Comparison of ENCODE assay signal across 25 cellular contexts in the genomic region with DNA sequence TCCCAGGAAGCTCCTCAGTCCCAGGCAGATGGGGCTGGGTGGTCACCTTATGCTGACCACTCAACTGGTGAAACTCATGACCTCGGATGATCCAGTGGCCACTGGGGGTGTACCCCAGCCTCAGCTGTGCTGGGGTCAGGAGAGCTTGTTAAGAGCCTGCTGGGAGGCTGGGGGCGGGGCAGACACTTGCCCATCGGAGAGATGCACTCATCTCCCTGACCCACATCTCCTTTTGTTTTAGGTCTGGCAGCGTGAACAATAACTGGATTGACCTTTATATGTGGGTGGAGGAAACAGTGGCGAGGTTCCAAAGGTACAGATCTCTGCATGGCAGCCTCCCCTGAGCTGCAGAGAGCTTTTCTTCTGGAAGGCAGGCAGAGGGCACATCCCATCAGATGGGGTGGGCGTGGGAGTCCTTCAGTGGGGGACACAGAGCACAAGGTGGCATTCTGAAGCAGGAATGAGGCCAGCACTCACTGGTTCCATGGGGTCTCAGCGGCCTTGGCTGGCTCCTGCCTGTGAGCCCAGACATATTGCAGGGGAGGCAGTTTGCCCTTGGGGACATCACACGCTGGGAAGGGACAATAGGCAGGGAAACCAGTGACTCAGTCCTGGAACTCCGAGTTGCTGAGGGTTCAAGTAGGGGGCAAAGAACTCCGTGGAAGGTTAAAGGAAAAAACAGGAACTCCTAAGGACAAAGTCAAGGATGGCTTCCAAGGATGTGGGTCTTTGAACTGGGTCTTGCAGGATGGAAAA. TPM values are rescaled to one million over a fixed set of nuclear protein-coding genes. Genes with fewer than 3 reads are reported as not detected.
A peak's percentile ranks its signal among the peaks of the same experiment; 100 is the strongest.
DNase-seq lines count a peak whose midpoint lies in the region; ATAC-seq and TF ChIP-seq lines count a peak whose summit lies in the region.
"Had no signal": no experiment of that assay in that cellular context is flagged by ENCODE, and none has a peak within 500 bp of the region (broad histone marks: within the 10 kb centered on the region; RNA-seq: fewer than 3 reads in every experiment).

No MANE protein-coding gene starts in this region.

- no peaks in the 10 kb centered on the region for H3K27me3 Mint-ChIP-seq in activated naive CD8-positive, alpha-beta T cell treated with anti-CD3 and anti-CD28 coated beads, Interleukin-2, amount 50 U/mL, for 24 hours
- H3K27me3 Mint-ChIP-seq in activated naive CD8-positive, alpha-beta T cell treated with anti-CD3 and anti-CD28 coated beads for 36 hours: no peaks in the 10 kb centered on the region
- H3K27me3 Mint-ChIP-seq: CD4-positive, alpha-beta T cell had no signal

- TF ChIP-seq CTCF in spleen (IDR thresholded peaks at IDR 0.05 in 8 of 11, conservative IDR thresholded peaks at IDR 0.05 in 3 of 11): no peak

- WGBS in spleen, 5 donors: 45 to 70% (median 60%) methylated on average over 10 of the region's 10 CpGs

- no peak overlapping the region for H3K4me3 Mint-ChIP-seq in activated naive CD8-positive, alpha-beta T cell treated with anti-CD3 and anti-CD28 coated beads, Interleukin-2, amount 50 U/mL, for 24 hours
- no peak overlapping the region for H3K4me3 Mint-ChIP-seq in activated naive CD8-positive, alpha-beta T cell treated with anti-CD3 and anti-CD28 coated beads for 36 hours
- H3K4me3 Mint-ChIP-seq: activated T-helper 1 cell treated with anti-CD3 and anti-CD28 coated beads, Interleukin-12 subunit alpha, Interleukin-12 subunit beta, Interleukin-2, Interleukin-4 antibody, amounts not matched to agents 30 ng/mL and 10 ng/mL and 1 ng/mL, durations not matched to agents 14 hours and 24 hours and 36 hours; CD4-positive, alpha-beta T cell; stimulated activated naive B cell treated with anti-CD40 and anti-IgM and Interleukin-4, amounts not matched to agents 10 μg/mL and 1 μg/mL and 100 μg/mL, for 72 hours had no signal

- ATAC-seq in activated naive CD8-positive, alpha-beta T cell treated with anti-CD3 and anti-CD28 coated beads, Interleukin-2, amount 50 U/mL, for 24 hours: peak; percentile 13
- ATAC-seq in left colon: peak; percentile 86
- ATAC-seq in GM18511 (IDR thresholded peaks at IDR 0.05; ENCODE audit: unreplicated experiment): no peak
- ATAC-seq: stimulated activated naive B cell treated with anti-CD40 and anti-IgM and Interleukin-4, amounts not matched to agents 10 μg/mL and 1 μg/mL and 100 μg/mL, for 72 hours had no signal

- H3K27ac ChIP-seq in spleen: peak overlapping the region in 3 of 8 donors; percentile 15 to 54 (median 26)
- H3K27ac ChIP-seq: KMS-11, right atrium auricular region, thyroid gland had no signal

- no peak overlapping the region for H3K27ac Mint-ChIP-seq in activated naive CD8-positive, alpha-beta T cell treated with anti-CD3 and anti-CD28 coated beads, Interleukin-2, amount 50 U/mL, for 24 hours
- H3K27ac Mint-ChIP-seq in activated naive CD8-positive, alpha-beta T cell treated with anti-CD3 and anti-CD28 coated beads for 36 hours: no peak overlapping the region
- H3K27ac Mint-ChIP-seq: activated T-helper 1 cell treated with anti-CD3 and anti-CD28 coated beads, Interleukin-12 subunit alpha, Interleukin-12 subunit beta, Interleukin-2, Interleukin-4 antibody, amounts not matched to agents 30 ng/mL and 10 ng/mL and 1 ng/mL, durations not matched to agents 14 hours and 24 hours and 36 hours; CD4-positive, alpha-beta T cell; stimulated activated naive B cell treated with anti-CD40 and anti-IgM and Interleukin-4, amounts not matched to agents 10 μg/mL and 1 μg/mL and 100 μg/mL, for 72 hours had no signal

- no peaks in the 10 kb centered on the region for H3K36me3 Mint-ChIP-seq in activated naive CD8-positive, alpha-beta T cell treated with anti-CD3 and anti-CD28 coated beads, Interleukin-2, amount 50 U/mL, for 24 hours (ENCODE audit: low read depth)
- no peaks in the 10 kb centered on the region for H3K36me3 Mint-ChIP-seq in activated naive CD8-positive, alpha-beta T cell treated with anti-CD3 and anti-CD28 coated beads for 36 hours
- H3K36me3 Mint-ChIP-seq: stimulated activated naive B cell treated with anti-CD40 and anti-IgM and Interleukin-4, amounts not matched to agents 10 μg/mL and 1 μg/mL and 100 μg/mL, for 72 hours had no signal

- intact Hi-C loops in left colon (cut with DNase I, micrococcal nuclease): no loop called here
- intact Hi-C loops in spleen (cut with DNase I; ENCODE audit: low total_unique reads): no loop called here

- no peaks in the 10 kb centered on the region for H3K27me3 ChIP-seq in NT2/D1 (ENCODE audit: insufficient read depth, insufficient read length)
- no peaks in the 10 kb centered on the region for H3K27me3 ChIP-seq in spleen (replicated peaks in 1 of 7)
- no peaks in the 10 kb centered on the region for H3K27me3 ChIP-seq in H7 (ENCODE audit: control insufficient read depth, insufficient read depth, low read length)
- H3K27me3 ChIP-seq: right atrium auricular region, thyroid gland had no signal

- H3K4me1 Mint-ChIP-seq in activated naive CD8-positive, alpha-beta T cell treated with anti-CD3 and anti-CD28 coated beads, Interleukin-2, amount 50 U/mL, for 24 hours: no peaks in the 10 kb centered on the region
- H3K4me1 Mint-ChIP-seq in activated naive CD8-positive, alpha-beta T cell treated with anti-CD3 and anti-CD28 coated beads for 36 hours: no peaks in the 10 kb centered on the region
- H3K4me1 Mint-ChIP-seq: stimulated activated naive B cell treated with anti-CD40 and anti-IgM and Interleukin-4, amounts not matched to agents 10 μg/mL and 1 μg/mL and 100 μg/mL, for 72 hours had no signal

- TF ChIP-seq POLR2A in spleen (IDR thresholded peaks at IDR 0.05): no peak

- H3K9me3 Mint-ChIP-seq in activated naive CD8-positive, alpha-beta T cell treated with anti-CD3 and anti-CD28 coated beads, Interleukin-2, amount 50 U/mL, for 24 hours: no peaks in the 10 kb centered on the region
- H3K9me3 Mint-ChIP-seq in activated naive CD8-positive, alpha-beta T cell treated with anti-CD3 and anti-CD28 coated beads for 36 hours: no peaks in the 10 kb centered on the region
- H3K9me3 Mint-ChIP-seq: activated T-helper 1 cell treated with anti-CD3 and anti-CD28 coated beads, Interleukin-12 subunit alpha, Interleukin-12 subunit beta, Interleukin-2, Interleukin-4 antibody, amounts not matched to agents 30 ng/mL and 10 ng/mL and 1 ng/mL, durations not matched to agents 14 hours and 24 hours and 36 hours; CD4-positive, alpha-beta T cell; stimulated activated naive B cell treated with anti-CD40 and anti-IgM and Interleukin-4, amounts not matched to agents 10 μg/mL and 1 μg/mL and 100 μg/mL, for 72 hours had no signal

- DNase-seq in activated naive CD8-positive, alpha-beta T cell treated with anti-CD3 and anti-CD28 coated beads, Interleukin-2, amount 50 U/mL, for 24 hours: no peak
- DNase-seq in activated naive CD8-positive, alpha-beta T cell treated with anti-CD3 and anti-CD28 coated beads for 36 hours: no peak
- no peak for DNase-seq in NT2/D1 (ENCODE audit: low read depth, low spot score)
- DNase-seq in left colon: peak in 1 of 2 donors; percentile 33
- DNase-seq in spleen: peak; percentile 70
- no peak for DNase-seq in NCI-H1417 treated with DMSO at 0.1 percent for 48 hours (lab: John Stamatoyannopoulos, UW)
- no peak for DNase-seq in H7
- DNase-seq: activated CD4-positive, alpha-beta T cell treated with anti-CD3 and anti-CD28 coated beads, Interleukin-2, amount 50 U/mL, for 48 hours; DMS53; NCI-H1092 treated with DMSO at 0.1 percent for 48 hours; NCI-H2107; NCI-H510A treated with DMSO at 0.1 percent for 48 hours; SHP77 treated with DMSO at 0.1 percent for 48 hours; stimulated activated naive B cell treated with anti-CD40 and anti-IgM and Interleukin-4, amounts not matched to agents 10 μg/mL and 1 μg/mL and 100 μg/mL, for 72 hours; thyroid gland had no signal

- no peaks in the 10 kb centered on the region for H3K9me3 ChIP-seq in NT2/D1 (ENCODE audit: insufficient read depth, low read length)
- no peaks in the 10 kb centered on the region for H3K9me3 ChIP-seq in spleen
- H3K9me3 ChIP-seq: right atrium auricular region, thyroid gland had no signal

- peak overlapping the region; percentile 47 for H3K9ac ChIP-seq in NT2/D1 (ENCODE audit: insufficient read length, low read depth)
- H3K9ac ChIP-seq: KMS-11 had no signal

- no peak overlapping the region for H3K4me3 ChIP-seq in NT2/D1 (ENCODE audit: insufficient read length, low read depth)
- no peak overlapping the region for H3K4me3 ChIP-seq in spleen
- no peak overlapping the region for H3K4me3 ChIP-seq in H7 (ENCODE audit: insufficient read depth, low read depth, low read length)
- H3K4me3 ChIP-seq: right atrium auricular region, thyroid gland had no signal

- H3K36me3 ChIP-seq in NT2/D1 (ENCODE audit: insufficient read depth, insufficient read length, low read length) (no peaks in the 10 kb centered on the region), spleen (no peaks in the 10 kb centered on the region), H7 (replicated peaks; ENCODE audit: control insufficient read depth, insufficient read depth, low read length) (no peaks in the 10 kb centered on the region)
- H3K36me3 ChIP-seq: right atrium auricular region, thyroid gland had no signal

- H3K4me1 ChIP-seq in NT2/D1 (ENCODE audit: insufficient read depth, insufficient read length) (peaks cover 18% of the 10 kb centered on the region), spleen (peaks cover 0 to 50% (median 11%) of the 10 kb centered on the region in 6 donors)

RNA-seq across cellular contexts. Expression of a gene that starts 5.2 kb away (rescaled TPM):
- total RNA-seq in activated naive CD8-positive, alpha-beta T cell treated with anti-CD3 and anti-CD28 coated beads for 36 hours: not detected
- total RNA-seq in left colon (not detected), spleen (1 to 10 TPM in 1 of 7 donors, under 1 TPM in 4, not detected in 2; 0.20 to 1.1 (median 0.42) TPM)
- under 1 TPM in 2 of 3 donors, not detected in 1; 0.03 to 0.42 TPM for polyA plus RNA-seq in spleen
- total RNA-seq in H7 (2014; rRNA removed; shearing (Covaris generic)): not detected in 2 replicates
- total RNA-seq: activated T-helper 1 cell treated with anti-CD3 and anti-CD28 coated beads, Interleukin-12 subunit alpha, Interleukin-12 subunit beta, Interleukin-2, Interleukin-4 antibody, amounts not matched to agents 30 ng/mL and 10 ng/mL and 1 ng/mL, durations not matched to agents 14 hours and 24 hours and 36 hours; bronchial epithelial cell; CD4-positive, alpha-beta T cell; dermis microvascular lymphatic vessel endothelial cell; epithelial cell of proximal tubule; frontal cortex; right atrium auricular region; T-helper 1 cell treated with Interleukin-12 subunit alpha and Interleukin-12 subunit beta and Interleukin-4 antibody, amounts not matched to agents 30 ng/mL and 1 ng/mL, for 36 hours; thyroid gland had no signal
